Comparison of ENCODE assay signal across 8 cellular contexts in the genomic region with DNA sequence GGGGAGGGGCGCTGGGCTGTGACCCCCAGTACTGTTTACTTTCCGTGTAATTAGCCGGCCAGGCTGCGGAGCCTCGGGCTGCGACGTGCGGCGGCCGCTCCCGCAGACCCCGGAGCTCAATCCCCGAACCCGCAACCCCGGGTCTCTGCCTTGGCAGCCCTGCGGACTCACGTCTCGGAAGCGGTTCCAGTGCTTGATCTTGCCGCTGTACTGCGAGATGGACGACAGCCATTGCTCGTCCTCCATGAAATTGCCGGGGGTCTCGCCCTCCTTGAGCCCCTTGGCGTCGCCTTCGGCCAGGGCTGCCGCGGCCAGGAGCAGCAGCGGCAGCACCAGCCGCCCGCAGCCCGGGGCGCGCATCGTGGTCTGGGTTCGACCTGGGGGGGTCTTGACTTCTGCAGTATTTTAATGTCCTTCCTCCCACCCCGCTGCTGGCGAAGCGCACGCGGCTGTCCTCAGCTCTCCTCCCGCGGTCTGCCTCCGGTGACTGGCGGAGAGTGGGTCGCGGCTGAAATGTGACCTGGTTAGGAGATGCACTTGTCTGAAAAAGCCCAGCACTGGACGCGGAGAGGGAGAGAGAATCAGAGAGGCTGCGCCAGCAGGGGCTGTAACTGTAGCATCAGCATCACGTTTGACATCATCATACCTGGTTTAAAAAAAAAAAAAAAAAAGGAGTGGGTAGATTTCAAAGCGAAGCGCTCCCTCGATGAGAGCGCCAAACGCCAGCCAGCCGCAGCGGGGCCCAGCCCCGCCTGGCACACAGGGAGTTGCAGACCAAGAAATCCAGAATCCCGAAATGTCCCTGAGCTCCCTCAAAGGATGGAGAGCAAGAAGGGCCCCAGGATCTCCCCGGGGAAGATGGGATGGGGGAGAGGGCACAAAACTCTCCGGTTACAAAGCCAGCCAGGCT. TPM values are rescaled to one million over a fixed set of nuclear protein-coding genes. Genes with fewer than 3 reads are reported as not detected.
DNase-seq lines count a peak whose midpoint lies in the region; ATAC-seq and TF ChIP-seq lines count a peak whose summit lies in the region.

SPOCK2 (minus strand) TSS at position 583 of the 910 bp plus-strand sequence; CDS start at position 360, 223 bp downstream.

- peak; percentile 63 for ATAC-seq in upper lobe of right lung

- intact Hi-C loops in activated T-helper 2 cell treated with anti-CD3 and anti-CD28 coated beads, Interferon-gamma antibody, Interleukin-2, Interleukin-4, amounts not matched to agents 10 μg/mL and 5 μg/mL and 100 μg/mL, durations not matched to agents 14 hours and 24 hours and 36 hours (cut with micrococcal nuclease) = loop anchor here (1.0 to 2.0 kb wide), 4 partner anchors 8 to 247 kb away; no protein-coding TSS in a partner anchor
- intact Hi-C loops in ovary (cut with DNase I) (no loop called here), upper lobe of right lung (cut with DNase I) (no loop called here)

- peak within 1 kb of the TSS; percentile 99 for H3K27ac Mint-ChIP-seq in activated T-helper 2 cell treated with anti-CD3 and anti-CD28 coated beads, Interferon-gamma antibody, Interleukin-2, Interleukin-4, amounts not matched to agents 10 μg/mL and 5 μg/mL and 100 μg/mL, durations not matched to agents 14 hours and 24 hours and 36 hours

- peaks cover 54% of the 10 kb centered on the region for H3K4me1 Mint-ChIP-seq in activated T-helper 2 cell treated with anti-CD3 and anti-CD28 coated beads, Interferon-gamma antibody, Interleukin-2, Interleukin-4, amounts not matched to agents 10 μg/mL and 5 μg/mL and 100 μg/mL, durations not matched to agents 14 hours and 24 hours and 36 hours (ENCODE audit: low read depth)

- peak within 1 kb of the TSS; percentile 99 for H3K4me3 Mint-ChIP-seq in activated T-helper 2 cell treated with anti-CD3 and anti-CD28 coated beads, Interferon-gamma antibody, Interleukin-2, Interleukin-4, amounts not matched to agents 10 μg/mL and 5 μg/mL and 100 μg/mL, durations not matched to agents 14 hours and 24 hours and 36 hours (ENCODE audit: low read depth)

- no peaks in the 10 kb centered on the region for H3K9me3 Mint-ChIP-seq in activated T-helper 2 cell treated with anti-CD3 and anti-CD28 coated beads, Interferon-gamma antibody, Interleukin-2, Interleukin-4, amounts not matched to agents 10 μg/mL and 5 μg/mL and 100 μg/mL, durations not matched to agents 14 hours and 24 hours and 36 hours

- no peak for TF ChIP-seq POLR2A in ovary (IDR thresholded peaks at IDR 0.05)

- no peak for TF ChIP-seq EP300 in ovary (IDR thresholded peaks at IDR 0.05)

- H3K27ac ChIP-seq in ovary (no peak within 1 kb of the TSS), upper lobe of right lung (peak within 1 kb of the TSS; percentile 83)

- H3K27me3 ChIP-seq in BE2C (peaks cover 11% of the 10 kb centered on the region), ovary (no peaks in the 10 kb centered on the region), upper lobe of right lung (peaks cover 24% of the 10 kb centered on the region)

- peak within 1 kb of the TSS; percentile 68 for H3K4me3 ChIP-seq in BE2C (ENCODE audit: low read depth, low read length)
- H3K4me3 ChIP-seq in ovary = peak within 1 kb of the TSS; percentile 9
- peak within 1 kb of the TSS; percentile 60 for H3K4me3 ChIP-seq in upper lobe of right lung

- H3K4me1 ChIP-seq in BE2C (peaks cover 5% of the 10 kb centered on the region), ovary (ENCODE audit: insufficient read depth) (peaks cover 12% of the 10 kb centered on the region), upper lobe of right lung (peaks cover 14% of the 10 kb centered on the region)

- WGBS in ovary, 3 donors = 6 to 9% (median 8%) methylated on average over 61 to 64 of the region's 64 CpGs

- no peaks in the 10 kb centered on the region for H3K27me3 Mint-ChIP-seq in activated T-helper 2 cell treated with anti-CD3 and anti-CD28 coated beads, Interferon-gamma antibody, Interleukin-2, Interleukin-4, amounts not matched to agents 10 μg/mL and 5 μg/mL and 100 μg/mL, durations not matched to agents 14 hours and 24 hours and 36 hours (ENCODE audit: low read depth)

- H3K9me3 ChIP-seq in BE2C = no peaks in the 10 kb centered on the region
- no peaks in the 10 kb centered on the region for H3K9me3 ChIP-seq in ovary
- H3K9me3 ChIP-seq in upper lobe of right lung = no peaks in the 10 kb centered on the region

- peaks cover 39% of the 10 kb centered on the region for H3K36me3 Mint-ChIP-seq in activated T-helper 2 cell treated with anti-CD3 and anti-CD28 coated beads, Interferon-gamma antibody, Interleukin-2, Interleukin-4, amounts not matched to agents 10 μg/mL and 5 μg/mL and 100 μg/mL, durations not matched to agents 14 hours and 24 hours and 36 hours (ENCODE audit: low read depth)

- DNase-seq in BE2C = no peak
- peak; percentile 80 for DNase-seq in NCI-H2171 (lab: John Stamatoyannopoulos, UW)
- peak; percentile 62 for DNase-seq in activated T-helper 2 cell treated with anti-CD3 and anti-CD28 coated beads, Interferon-gamma antibody, Interleukin-2, Interleukin-4, amounts not matched to agents 10 μg/mL and 5 μg/mL and 100 μg/mL, durations not matched to agents 14 hours and 24 hours and 36 hours (ENCODE audit: low spot score)
- DNase-seq in globus pallidus (ENCODE audit: low spot score) = peak; percentile 42
- DNase-seq in ovary = no peak
- DNase-seq in upper lobe of right lung = no peak
- no peak for DNase-seq in Kasumi-1 (lab: John Stamatoyannopoulos, UW)
- no peak for DNase-seq in NOMO-1 treated with DMSO at 0.1 percent for 48 hours (lab: John Stamatoyannopoulos, UW; ENCODE audit: unreplicated experiment)

- H3K36me3 ChIP-seq in BE2C (no peaks in the 10 kb centered on the region), ovary (no peaks in the 10 kb centered on the region), upper lobe of right lung (no peaks in the 10 kb centered on the region)

- no peak for TF ChIP-seq CTCF in BE2C (IDR thresholded peaks at IDR 0.05; ENCODE audit: low read depth, low read length)
- TF ChIP-seq CTCF in ovary (IDR thresholded peaks at IDR 0.05) = no peak
- TF ChIP-seq CTCF in upper lobe of right lung (IDR thresholded peaks at IDR 0.05) = no peak

RNA-seq across cellular contexts. Expression of gene SPOCK2, which starts in this region (rescaled TPM):
- 1.4 TPM for polyA plus RNA-seq in BE2C (2012; ENCODE audit: insufficient read depth, insufficient read length, low read depth)
- total RNA-seq in activated T-helper 2 cell treated with anti-CD3 and anti-CD28 coated beads, Interferon-gamma antibody, Interleukin-2, Interleukin-4, amounts not matched to agents 10 μg/mL and 5 μg/mL and 100 μg/mL, durations not matched to agents 14 hours and 24 hours and 36 hours = 135 and 137 TPM in 2 replicates
- total RNA-seq in ovary = 10 to 100 TPM in 3 of 7 donors, 1 to 10 TPM in 4; 1.4 to 77.7 (median 8.7) TPM
- 10 to 100 TPM in 1 of 2 donors, 1 to 10 TPM in 1; 1.7 to 27.1 TPM for polyA plus RNA-seq in ovary
- 187 TPM for total RNA-seq in upper lobe of right lung

Comparison
In these comparisons a context has a peak if more than half of its experiments do, and no peak if none do; other contexts are left out.
1. DNase-seq: peak in NCI-H2171 (single experiment), activated T-helper 2 cell treated with anti-CD3 and anti-CD28 coated beads, Interferon-gamma antibody, Interleukin-2, Interleukin-4, amounts not matched to agents 10 μg/mL and 5 μg/mL and 100 μg/mL, durations not matched to agents 14 hours and 24 hours and 36 hours (single experiment) and globus pallidus (single experiment); none in BE2C (single experiment), ovary (0 of 5), upper lobe of right lung (single experiment), Kasumi-1 (0 of 2) and NOMO-1 treated with DMSO at 0.1 percent for 48 hours (single experiment).
2. H3K4me3 ChIP-seq: peak in every context shown above with its lines; median percentile 68 in BE2C; 60 in upper lobe of right lung; 9 in ovary.